In genomic region chr7:138982204-138982623, GRCh38 we compare ENCODE assay signal across 8 cellular contexts. TPM values are rescaled to one million over a fixed set of nuclear protein-coding genes. Genes with fewer than 3 reads are reported as not detected.
DNase-seq lines count a peak whose midpoint lies in the region; ATAC-seq and TF ChIP-seq lines count a peak whose summit lies in the region.

No MANE protein-coding gene starts in this region.

- in situ Hi-C loops in GM13977 (cut with MboI; ENCODE audit: low pct_unique_long_range_greater_than_20kb, low sequenced_read_pairs, unreplicated experiment): no loop called here

- 21 to 49% methylated on average over 14 of the region's 14 CpGs for WGBS in sigmoid colon, 2 donors

- H3K27ac ChIP-seq in SJCRH30 (no peak overlapping the region), sigmoid colon (peak overlapping the region in 1 of 4 donors; percentile 52)

- H3K4me3 ChIP-seq in H7 (ENCODE audit: insufficient read depth, low read depth, low read length) (peak overlapping the region; percentile 58), SJCRH30 (peak overlapping the region; percentile 87), fibroblast of pulmonary artery (replicated peaks; ENCODE audit: low read depth, low read length) (peak overlapping the region; percentile 51), sigmoid colon (peak overlapping the region; percentile 36 to 71 (median 56))

- no peak for DNase-seq in H7
- no peak for DNase-seq in SJCRH30
- DNase-seq in fibroblast of pulmonary artery (ENCODE audit: low read depth): peak; percentile 21
- no peak for DNase-seq in sigmoid colon
- no peak for DNase-seq in amniotic stem cell (lab: John Stamatoyannopoulos, UW)
- DNase-seq in stimulated activated CD4-positive, alpha-beta T cell treated with anti-CD3 and anti-CD28 coated beads, Interleukin-2, amount 100 ng/mL, for 24 hours: no peak
- DNase-seq in GM13977 (ENCODE audit: low spot score): no peak

- intact Hi-C loops in sigmoid colon (cut with DNase I): loop anchor here (5.0 kb wide), 1 partner anchor 95 kb away; no protein-coding TSS in a partner anchor

- H3K27me3 ChIP-seq in H7 (ENCODE audit: control insufficient read depth, insufficient read depth, low read length) (peaks cover 13% of the 10 kb centered on the region), SJCRH30 (0 out of 2 replicates have a peak, but pooled peaks cover 3% of the 10 kb centered on the region), sigmoid colon (no peaks in the 10 kb centered on the region)

- H3K36me3 ChIP-seq in H7 (replicated peaks; ENCODE audit: control insufficient read depth, insufficient read depth, low read length) (no peaks in the 10 kb centered on the region), SJCRH30 (no peaks in the 10 kb centered on the region), sigmoid colon (no peaks in the 10 kb centered on the region)

- TF ChIP-seq CTCF in fibroblast of pulmonary artery (IDR thresholded peaks at IDR 0.05; ENCODE audit: low read length, missing control alignments) (no peak), sigmoid colon (IDR thresholded peaks at IDR 0.05) (no peak), GM13977 (IDR thresholded peaks at IDR 0.05; ENCODE audit: extremely low read depth, insufficient read depth, missing control alignments) (no peak)

- no peak for ATAC-seq in GM21528 (IDR thresholded peaks at IDR 0.05; ENCODE audit: low FRiP score, unreplicated experiment)

- no peak for TF ChIP-seq POLR2A in sigmoid colon (IDR thresholded peaks at IDR 0.05)

- TF ChIP-seq EP300 in sigmoid colon (IDR thresholded peaks at IDR 0.05): no peak

- H3K9me3 ChIP-seq in SJCRH30 (replicated peaks): no peaks in the 10 kb centered on the region
- H3K9me3 ChIP-seq in sigmoid colon: no peaks in the 10 kb centered on the region

- peaks cover under 1% of the 10 kb centered on the region for H3K4me1 ChIP-seq in SJCRH30
- H3K4me1 ChIP-seq in sigmoid colon: peaks cover 0 to 21% (median 17%) of the 10 kb centered on the region in 4 donors

RNA-seq across cellular contexts. Expression of gene KIAA1549, which starts 1.0 kb away (rescaled TPM):
- 6.0 and 6.4 TPM in 2 replicates for total RNA-seq in H7 (2014; rRNA removed; shearing (Covaris generic))
- total RNA-seq in SJCRH30 (2014; rRNA removed; shearing (Covaris generic)): 11.8 and 12.5 TPM in 2 replicates
- 1 to 10 TPM; 1.1 to 3.0 (median 1.2) TPM for total RNA-seq in sigmoid colon
- polyA plus RNA-seq in sigmoid colon: under 1 TPM; under 0.01 to 0.90 (median 0.23) TPM

RNA-seq across cellular contexts. Expression of gene ZC3HAV1L, which starts 53.6 kb away (rescaled TPM):
- 1.1 and 1.7 TPM in 2 replicates for total RNA-seq in H7 (2014; rRNA removed; shearing (Covaris generic))
- total RNA-seq in SJCRH30 (2014; rRNA removed; shearing (Covaris generic)): 57.1 and 62.4 TPM in 2 replicates
- total RNA-seq in sigmoid colon: 10 to 100 TPM; 11.8 to 27.7 (median 17.0) TPM
- 1 to 10 TPM in 1 of 3 donors, under 1 TPM in 1, not detected in 1; 0.92 to 1.9 TPM for polyA plus RNA-seq in sigmoid colon
